ENCODE assay signal across 8 cellular contexts in the genomic region with DNA sequence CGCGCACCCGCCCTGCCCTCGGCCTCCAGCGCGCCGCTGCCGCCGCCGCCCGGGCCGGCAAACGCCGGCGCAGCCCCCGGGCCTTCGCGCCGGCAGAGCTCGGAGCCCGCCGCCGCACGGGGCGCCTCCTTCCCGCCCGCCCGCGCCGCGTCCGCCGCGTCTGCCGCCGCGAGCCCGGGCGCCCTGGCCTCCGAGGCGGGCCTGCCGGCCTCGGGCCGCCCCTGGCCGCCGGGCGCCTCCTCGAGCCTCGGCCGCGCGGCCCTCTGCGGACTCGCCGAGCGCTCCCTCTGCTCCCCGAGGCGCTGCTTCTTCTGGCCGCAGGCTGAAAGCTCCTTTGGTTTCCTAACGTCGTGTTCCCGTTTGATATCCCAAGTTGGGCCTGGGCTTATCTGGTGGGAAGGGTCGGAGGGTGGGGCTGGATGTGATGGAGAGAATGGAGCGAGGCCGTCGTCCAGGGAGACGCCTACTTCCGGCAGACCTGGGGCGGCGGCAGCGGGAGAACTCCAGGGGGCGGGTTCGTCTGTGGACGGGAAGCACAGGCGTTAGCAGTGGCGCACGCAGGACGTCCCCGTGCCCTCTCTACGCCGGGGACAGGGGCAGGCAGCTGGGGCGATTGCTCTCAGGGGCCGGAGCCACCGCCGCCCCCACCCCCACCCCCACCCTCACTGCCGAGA.
DNase-seq lines count a peak whose midpoint lies in the region; ATAC-seq and TF ChIP-seq lines count a peak whose summit lies in the region.

No MANE protein-coding gene starts in this region.

- H2BK15ac ChIP-seq in neuronal stem cell (ENCODE audit: low read length): peak overlapping the region; percentile 38

- H4K8ac ChIP-seq in neuronal stem cell (ENCODE audit: low read depth, low read length): no peak overlapping the region

- no peaks in the 10 kb centered on the region for H4K20me1 ChIP-seq in KMS-11 (ENCODE audit: insufficient read depth)

- H2BK12ac ChIP-seq in neuronal stem cell (ENCODE audit: low read length): no peak overlapping the region

- H3K4me1 ChIP-seq in KMS-11 (ENCODE audit: low read depth, poor library complexity, severe bottlenecking) (peaks cover 17% of the 10 kb centered on the region), foreskin keratinocyte (peaks cover 7% of the 10 kb centered on the region), neuronal stem cell (ENCODE audit: control insufficient read depth in 2 of 2, insufficient read depth in 1 of 2, low read depth in 1 of 2, low read length in 2 of 2) (peaks cover 6 to 14% of the 10 kb centered on the region in 2 donors), thoracic aorta (ENCODE audit: control insufficient read depth in 1 of 2, low read depth in 2 of 2) (peaks cover 8 to 36% of the 10 kb centered on the region in 2 donors)

- H2BK5ac ChIP-seq in neuronal stem cell (ENCODE audit: low read length): peak overlapping the region; percentile 26

- DNase-seq in EL: peak; percentile 90
- DNase-seq in GOT3 (lab: John Stamatoyannopoulos, UW): peak; percentile 52
- peak; percentile 79 for DNase-seq in RWPE1 (ENCODE audit: low spot score)
- DNase-seq in activated gamma-delta T cell treated with Interleukin-2 at 50 U/mL for 16 hours: peak; percentile 43
- DNase-seq in foreskin keratinocyte: peak; percentile 25 to 48
- peak; percentile 70 for DNase-seq in neuronal stem cell (ENCODE audit: low spot score)
- DNase-seq in thoracic aorta (ENCODE audit: low spot score): peak; percentile 89

- no CpG with 5 or more reads among the region's 86 CpGs for WGBS in neuronal stem cell (ENCODE audit: extremely low coverage in 2 of 2, insufficient read length in 2 of 2, insufficient replicate concordance in 1 of 2), 2 donors

- POLR2A ChIA-PET in RWPE1 (lab: Yijun Ruan, JAX; ENCODE audit: low non-redundant PET): interaction anchor here (0.6 kb wide), 1 partner anchor 46 kb away, joined by 5 read pairs; no protein-coding TSS in a partner anchor

- no peak overlapping the region for H2BK120ac ChIP-seq in neuronal stem cell (ENCODE audit: low read depth, low read length)

- H3K14ac ChIP-seq in neuronal stem cell (ENCODE audit: low read length): no peak overlapping the region

- H3K4ac ChIP-seq in neuronal stem cell (ENCODE audit: low read length): no peak overlapping the region

- H4K91ac ChIP-seq in neuronal stem cell (ENCODE audit: low read depth, low read length, poor library complexity): no peak overlapping the region

- H2AK5ac ChIP-seq in neuronal stem cell (ENCODE audit: low read depth, low read length): no peak overlapping the region

- no peaks in the 10 kb centered on the region for H3K79me1 ChIP-seq in neuronal stem cell (ENCODE audit: low read depth, low read length)

- no peaks in the 10 kb centered on the region for H3K79me2 ChIP-seq in KMS-11 (ENCODE audit: insufficient read depth, low read depth)

- H3K9ac ChIP-seq in KMS-11: peak overlapping the region; percentile 55; the same call in 1 of the 2 replicates
- H3K9ac ChIP-seq in neuronal stem cell (ENCODE audit: low read depth, low read length, poor library complexity): peak overlapping the region; percentile 12

- H3K4me2 ChIP-seq in KMS-11 (no peak overlapping the region; the same call in 1 of the 2 replicates), neuronal stem cell (ENCODE audit: insufficient read depth, low read length, poor library complexity, severe bottlenecking) (peak overlapping the region; percentile 65)

- H3K23ac ChIP-seq in neuronal stem cell (ENCODE audit: low read depth, low read length, poor library complexity): peak overlapping the region; percentile 94

- H2AFZ ChIP-seq in KMS-11 (ENCODE audit: low read depth) (peak overlapping the region; percentile 96), neuronal stem cell (ENCODE audit: low read length) (no peak overlapping the region)

- H3K9me3 ChIP-seq in neuronal stem cell (replicated peaks in 1 of 2; ENCODE audit: control insufficient read depth in 2 of 2, insufficient read depth in 1 of 2, low read depth in 1 of 2, low read length in 2 of 2) (no peaks in the 10 kb centered on the region), thoracic aorta (no peaks in the 10 kb centered on the region)

- H3K36me3 ChIP-seq in KMS-11 (ENCODE audit: insufficient read depth): no peaks in the 10 kb centered on the region
- no peaks in the 10 kb centered on the region for H3K36me3 ChIP-seq in neuronal stem cell (replicated peaks in 1 of 2; ENCODE audit: control insufficient read depth in 2 of 2, insufficient read depth in 2 of 2, low read length in 2 of 2)
- H3K36me3 ChIP-seq in thoracic aorta: no peaks in the 10 kb centered on the region

- H3K27ac ChIP-seq in KMS-11 (peak overlapping the region; percentile 78), RWPE1 (peak overlapping the region; percentile 65), foreskin keratinocyte (no peak overlapping the region), neuronal stem cell (replicated peaks; ENCODE audit: low read length) (peak overlapping the region; percentile 84), thoracic aorta (peak overlapping the region; percentile 90 to 98)

- TF ChIP-seq CTCF in KMS-11 (conservative IDR thresholded peaks at IDR 0.05; ENCODE audit: low read depth, low read length) (no peak), RWPE1 (conservative IDR thresholded peaks at IDR 0.05; ENCODE audit: low read depth) (no peak), foreskin keratinocyte (conservative IDR thresholded peaks at IDR 0.05) (peak; percentile 9), thoracic aorta (IDR thresholded peaks at IDR 0.05) (no peak)

- ATAC-seq in foreskin keratinocyte: peak; percentile 86
- peak; percentile 54 for ATAC-seq in thoracic aorta (ENCODE audit: insufficient number of reproducible peaks, low FRiP score, low read depth)

- H3K4me3 ChIP-seq in KMS-11 (IDR thresholded peaks at IDR 0.05; ENCODE audit: insufficient read depth, low read depth, low read length) (no peak overlapping the region), neuronal stem cell (ENCODE audit: low read length in 2 of 2) (peak overlapping the region in 1 of 2 donors; percentile 91), thoracic aorta (peak overlapping the region; percentile 76)

- CTCF ChIA-PET in RWPE1 (lab: Yijun Ruan, JAX): interaction anchor here (0.6 to 1.6 kb wide), 6 partner anchors 12 to 1157 kb away, joined by 3 to 6 read pairs (median 4); no protein-coding TSS in a partner anchor

- H3K18ac ChIP-seq in neuronal stem cell (ENCODE audit: low read length): peak overlapping the region; percentile 92

- H3K27me3 ChIP-seq in KMS-11 (ENCODE audit: insufficient read depth, low read depth) (no peaks in the 10 kb centered on the region), foreskin keratinocyte (peaks cover 41% of the 10 kb centered on the region), neuronal stem cell (ENCODE audit: control insufficient read depth in 3 of 3, insufficient read depth in 3 of 3, low read depth in 1 of 3, low read length in 3 of 3) (no peaks in the 10 kb centered on the region), thoracic aorta (replicated peaks; ENCODE audit: insufficient read depth) (no peaks in the 10 kb centered on the region)

Comparison
In these comparisons a context has a peak if more than half of its experiments do, and no peak if none do; other contexts are left out.
1. DNase-seq: peak in every context shown above with its lines; median percentile 90 in EL; 89 in thoracic aorta; 79 in RWPE1; 70 in neuronal stem cell; 52 in GOT3; 43 in activated gamma-delta T cell treated with Interleukin-2 at 50 U/mL for 16 hours; 36 in foreskin keratinocyte.